In genomic region chr13:23271331-23271730, GRCh38 we compare ENCODE assay signal across 31 cellular contexts.
DNase-seq lines count a peak whose midpoint lies in the region; ATAC-seq, FAIRE-seq and TF ChIP-seq lines count a peak whose summit lies in the region.
"Had no signal": no experiment of that assay in that cellular context is flagged by ENCODE, and none has a peak within 500 bp of the region (broad histone marks: within the 10 kb centered on the region; RNA-seq: fewer than 3 reads in every experiment).

No MANE protein-coding gene starts in this region.

- H3K36me3 ChIP-seq in bronchial epithelial cell (ENCODE audit: control insufficient read depth, insufficient read depth, low read length): no peaks in the 10 kb centered on the region
- H3K36me3 ChIP-seq: BE2C; BLaER1; BLaER1 treated with 17β-estradiol and CSF1 and Interleukin-3, amounts not matched to agents 10 nM and 100 nM had no signal

- peaks cover 8% of the 10 kb centered on the region for H3K4me1 ChIP-seq in foreskin keratinocyte
- H3K4me1 ChIP-seq: A549, BE2C, BLaER1, Caco-2 had no signal

- TF ChIP-seq CTCF in bronchial epithelial cell (IDR thresholded peaks at IDR 0.05; ENCODE audit: insufficient read depth, low read length, severe bottlenecking) (no peak), epithelial cell of esophagus (IDR thresholded peaks at IDR 0.05; ENCODE audit: insufficient read depth, low read depth, low read length, missing control alignments) (no peak), foreskin keratinocyte (conservative IDR thresholded peaks at IDR 0.05) (no peak)

- H3K4me3 ChIP-seq in bronchial epithelial cell (ENCODE audit: low read depth, low read length): no peak overlapping the region
- H3K4me3 ChIP-seq in epithelial cell of esophagus (ENCODE audit: low read length): no peak overlapping the region
- H3K4me3 ChIP-seq: A549; BLaER1; BLaER1 treated with 17β-estradiol and CSF1 and Interleukin-3, amounts not matched to agents 10 nM and 100 nM had no signal

- FAIRE-seq in bronchial epithelial cell (lab: Jason Lieb, UNC): no peak
- FAIRE-seq: A549, D721Med had no signal

- H3K27me3 ChIP-seq in bronchial epithelial cell (ENCODE audit: control insufficient read depth, insufficient read depth, low read length) (no peaks in the 10 kb centered on the region), foreskin keratinocyte (no peaks in the 10 kb centered on the region)
- H3K27me3 ChIP-seq: BLaER1; BLaER1 treated with 17β-estradiol and CSF1 and Interleukin-3, amounts not matched to agents 10 nM and 100 nM had no signal

- ATAC-seq in foreskin keratinocyte: no peak
- no peak for ATAC-seq in stimulated activated naive CD8-positive, alpha-beta T cell treated with anti-CD3 and anti-CD28 coated beads, Interleukin-15, Interleukin-2, amounts not matched to agents 100 U/mL and 50 U/mL, for 24 hours
- no peak for ATAC-seq in HG03135 (IDR thresholded peaks at IDR 0.05; ENCODE audit: unreplicated experiment)
- ATAC-seq: A549; CD8-positive, alpha-beta T cell had no signal

- no peak overlapping the region for H3K27ac ChIP-seq in foreskin keratinocyte
- H3K27ac ChIP-seq: 22Rv1; A549; BLaER1; BLaER1 treated with 17β-estradiol and CSF1 and Interleukin-3, amounts not matched to agents 10 nM and 100 nM; C4-2B had no signal

- DNase-seq in bronchial epithelial cell (ENCODE audit: low read depth) (peak; percentile 28), epithelial cell of esophagus (ENCODE audit: low read depth) (peak; percentile 64), foreskin keratinocyte (peak; percentile 18 to 61), COR-L47 (lab: John Stamatoyannopoulos, UW) (no peak)
- no peak for DNase-seq in stimulated activated naive CD8-positive, alpha-beta T cell treated with anti-CD3 and anti-CD28 coated beads, Interleukin-15, Interleukin-2, amounts not matched to agents 100 U/mL and 50 U/mL, for 24 hours
- DNase-seq: 8988T; ACHN; AML-193; BE2C; C1 segment of cervical spinal cord; Caco-2; Calu3; CD4-positive, alpha-beta memory T cell; CD4-positive, alpha-beta T cell; CD4-positive, CD25-positive, alpha-beta regulatory T cell; CD8-positive, alpha-beta memory T cell; CD8-positive, alpha-beta T cell; DMS 273 treated with DMSO at 0.1 percent for 48 hours; DMS153; DMS53; DMS79; DMS79 treated with DMSO at 0.1 percent for 48 hours; DND-41; EL had no signal

Comparison
In these comparisons a context has a peak if more than half of its experiments do, and no peak if none do; other contexts are left out.
1. DNase-seq: peak in bronchial epithelial cell (single experiment), epithelial cell of esophagus (single experiment) and foreskin keratinocyte (2 of 2); none in stimulated activated naive CD8-positive, alpha-beta T cell treated with anti-CD3 and anti-CD28 coated beads, Interleukin-15, Interleukin-2, amounts not matched to agents 100 U/mL and 50 U/mL, for 24 hours (single experiment) and COR-L47 (single experiment).